ENCODE assay signal across 9 cellular contexts in the genomic region with DNA sequence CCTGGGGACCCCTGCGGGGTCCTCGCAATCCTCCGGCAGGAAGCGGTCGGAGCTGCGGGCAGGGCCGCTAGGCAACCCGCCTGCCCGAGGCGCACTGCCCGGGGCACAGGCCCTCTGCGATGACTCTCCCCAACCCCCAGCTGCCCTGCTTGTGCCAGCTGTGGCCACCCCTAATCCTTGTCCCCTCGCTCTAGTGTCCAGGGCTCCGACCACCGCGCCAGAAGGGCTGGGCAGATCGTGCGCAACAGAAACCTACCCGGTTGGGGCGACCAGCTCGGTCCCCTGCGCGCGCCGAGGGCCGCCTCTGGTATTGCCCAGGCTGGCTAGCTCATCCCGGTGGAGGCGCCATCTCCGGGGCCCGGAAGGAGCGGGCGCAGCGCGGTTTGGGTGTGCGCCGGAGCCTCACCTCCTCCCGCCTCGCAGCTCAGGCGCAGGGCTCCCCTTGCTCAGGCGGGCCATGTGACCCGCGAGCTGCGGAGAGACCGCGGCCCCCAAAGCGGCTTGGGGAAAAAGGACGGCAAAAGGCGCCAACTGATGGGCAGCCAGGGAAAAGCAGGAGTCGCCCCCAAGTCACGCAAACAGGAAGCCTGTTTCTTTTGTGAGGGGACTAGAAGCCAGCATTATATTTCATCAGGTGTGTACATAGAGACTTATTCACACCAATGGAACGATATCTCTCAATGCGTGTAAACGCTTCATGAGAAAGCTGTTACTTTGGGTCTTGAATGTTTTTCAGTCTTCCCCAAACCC. TPM values are rescaled to one million over a fixed set of nuclear protein-coding genes. Genes with fewer than 3 reads are reported as not detected.
A peak's percentile ranks its signal among the peaks of the same experiment; 100 is the strongest.
DNase-seq lines count a peak whose midpoint lies in the region; ATAC-seq and TF ChIP-seq lines count a peak whose summit lies in the region.
"Had no signal": no experiment of that assay in that cellular context is flagged by ENCODE, and none has a peak within 500 bp of the region (broad histone marks: within the 10 kb centered on the region; RNA-seq: fewer than 3 reads in every experiment).

No MANE protein-coding gene starts in this region.

- H3K27me3 Mint-ChIP-seq in activated T-helper 17 cell treated with anti-CD3 and anti-CD28 coated beads, Interleukin-2, amount 50 U/mL, for 72 hours, result peaks cover 57% of the 10 kb centered on the region
- H3K27me3 Mint-ChIP-seq in neural progenitor cell (ENCODE audit: insufficient read depth, low read depth), result peaks cover 3% of the 10 kb centered on the region

- peak overlapping the region; percentile 10 for H3K4me3 Mint-ChIP-seq in activated T-helper 17 cell treated with anti-CD3 and anti-CD28 coated beads, Interleukin-2, amount 50 U/mL, for 72 hours
- peak overlapping the region; percentile 94 for H3K4me3 Mint-ChIP-seq in neural progenitor cell

- no peaks in the 10 kb centered on the region for H3K9me3 ChIP-seq in gastroesophageal sphincter
- H3K9me3 ChIP-seq in neural progenitor cell (ENCODE audit: low read depth), result no peaks in the 10 kb centered on the region

- peaks cover 16% of the 10 kb centered on the region for H3F3A ChIP-seq in neural progenitor cell (ENCODE audit: low read depth)

- H3K27me3 ChIP-seq in gastroesophageal sphincter, result peaks cover 9% of the 10 kb centered on the region
- peaks cover 23% of the 10 kb centered on the region for H3K27me3 ChIP-seq in neural progenitor cell

- no peaks in the 10 kb centered on the region for H4K20me1 ChIP-seq in neural progenitor cell (ENCODE audit: low read depth)

- H2AFZ ChIP-seq in neural progenitor cell (replicated peaks), result peak overlapping the region; percentile 93

- 0% methylated on average over 3 of the region's 53 CpGs; no CpG with 5 or more reads in 1 of the 2 donors for WGBS in gastroesophageal sphincter (ENCODE audit: low coverage in 1 of 2), 2 donors

- H3K36me3 Mint-ChIP-seq in activated T-helper 17 cell treated with anti-CD3 and anti-CD28 coated beads, Interleukin-2, amount 50 U/mL, for 72 hours (ENCODE audit: low read depth), result no peaks in the 10 kb centered on the region
- H3K36me3 Mint-ChIP-seq in neural progenitor cell, result no peaks in the 10 kb centered on the region

- H3K79me2 ChIP-seq in neural progenitor cell (ENCODE audit: low read depth), result peaks cover 6% of the 10 kb centered on the region

- H3K9me3 Mint-ChIP-seq in activated T-helper 17 cell treated with anti-CD3 and anti-CD28 coated beads, Interleukin-2, amount 50 U/mL, for 72 hours, result no peaks in the 10 kb centered on the region
- no peaks in the 10 kb centered on the region for H3K9me3 Mint-ChIP-seq in neural progenitor cell

- H3K4me2 ChIP-seq in neural progenitor cell, result peak overlapping the region; percentile 96
- H3K4me2 ChIP-seq: KMS-11 had no signal

- H3K27ac Mint-ChIP-seq in activated T-helper 17 cell treated with anti-CD3 and anti-CD28 coated beads, Interleukin-2, amount 50 U/mL, for 72 hours, result no peak overlapping the region
- peak overlapping the region; percentile 88 for H3K27ac Mint-ChIP-seq in neural progenitor cell

- H3K9ac ChIP-seq in neural progenitor cell, result no peak overlapping the region
- H3K9ac ChIP-seq: KMS-11 had no signal

- TF ChIP-seq EP300 in gastroesophageal sphincter (IDR thresholded peaks at IDR 0.05), result no peak

- H3K4me3 ChIP-seq in gastroesophageal sphincter (peak overlapping the region; percentile 66 to 71), neural progenitor cell (peak overlapping the region; percentile 65)

- H3K36me3 ChIP-seq in gastroesophageal sphincter (no peaks in the 10 kb centered on the region), neural progenitor cell (no peaks in the 10 kb centered on the region)

- H3K4me1 Mint-ChIP-seq in activated T-helper 17 cell treated with anti-CD3 and anti-CD28 coated beads, Interleukin-2, amount 50 U/mL, for 72 hours, result no peaks in the 10 kb centered on the region
- H3K4me1 Mint-ChIP-seq in neural progenitor cell, result peaks cover 11% of the 10 kb centered on the region

- peak in 1 of 4 experiments; percentile 42 for TF ChIP-seq CTCF in gastroesophageal sphincter (IDR thresholded peaks at IDR 0.05)
- peak; percentile 54 for TF ChIP-seq CTCF in neural progenitor cell (IDR thresholded peaks at IDR 0.05)

- ATAC-seq in activated T-helper 17 cell treated with anti-CD3 and anti-CD28 coated beads, Interleukin-2, amount 50 U/mL, for 72 hours (replicated peaks), result peak; percentile 32
- ATAC-seq in gastroesophageal sphincter (peak; percentile 84), HG02678 (IDR thresholded peaks at IDR 0.05; ENCODE audit: unreplicated experiment) (no peak), GM18502 (IDR thresholded peaks at IDR 0.05; ENCODE audit: poor library complexity, unreplicated experiment) (no peak), GM19324 (IDR thresholded peaks at IDR 0.05; ENCODE audit: low FRiP score, unreplicated experiment) (no peak)

- peaks cover 0 to 37% (median 3%) of the 10 kb centered on the region in 3 donors for H3K4me1 ChIP-seq in gastroesophageal sphincter
- peaks cover 15% of the 10 kb centered on the region for H3K4me1 ChIP-seq in neural progenitor cell

- TF ChIP-seq POLR2A in gastroesophageal sphincter (IDR thresholded peaks at IDR 0.05), result peak in 1 of 2 donors; percentile 37

- DNase-seq in DMS79 (lab: John Stamatoyannopoulos, UW), result peak; percentile 34
- peak; percentile 87 for DNase-seq in NCI-H146 (lab: John Stamatoyannopoulos, UW)
- DNase-seq in neural progenitor cell (ENCODE audit: low spot score), result peak; percentile 87

- H3K27ac ChIP-seq in gastroesophageal sphincter (peak overlapping the region; percentile 12 to 94 (median 84)), neural progenitor cell (no peak overlapping the region)
- H3K27ac ChIP-seq: KMS-11 had no signal

RNA-seq across cellular contexts. Expression of a gene that starts 46.8 kb away (rescaled TPM):
- 10 to 100 TPM; 46.2 to 49.4 TPM for total RNA-seq in activated T-helper 17 cell treated with anti-CD3 and anti-CD28 coated beads, Interleukin-2, amount 50 U/mL, for 72 hours
- total RNA-seq in gastroesophageal sphincter (10 to 100 TPM; 23.6 to 40.7 (median 32.7) TPM), neural progenitor cell (ENCODE audit: low replicate concordance) (32.2 and 37.0 TPM in 2 replicates)

RNA-seq across cellular contexts. Expression of a gene that starts 51.3 kb away (rescaled TPM):
- total RNA-seq in activated T-helper 17 cell treated with anti-CD3 and anti-CD28 coated beads, Interleukin-2, amount 50 U/mL, for 72 hours, result not detected
- total RNA-seq in gastroesophageal sphincter, result not detected
- not detected in 2 replicates for total RNA-seq in neural progenitor cell (ENCODE audit: low replicate concordance)

Comparison
In these comparisons a context has a peak if more than half of its experiments do, and no peak if none do; other contexts are left out.
1. DNase-seq: peak in every context shown above with its lines; median percentile 87 in NCI-H146; 87 in neural progenitor cell; 34 in DMS79.
2. ATAC-seq: peak in activated T-helper 17 cell treated with anti-CD3 and anti-CD28 coated beads, Interleukin-2, amount 50 U/mL, for 72 hours (single experiment) and gastroesophageal sphincter (single experiment); none in HG02678 (single experiment), GM18502 (single experiment) and GM19324 (single experiment).